In genomic region chr6:27672113-27672799, GRCh38 we compare ENCODE assay signal across 8 cellular contexts.
DNase-seq lines count a peak whose midpoint lies in the region; ATAC-seq, FAIRE-seq and TF ChIP-seq lines count a peak whose summit lies in the region.

No MANE protein-coding gene starts in this region.

- H4K20me1 ChIP-seq in K562 (replicated peaks; ENCODE audit: control insufficient read depth, insufficient read depth, low read length) = no peaks in the 10 kb centered on the region

- no peak for TF ChIP-seq POLR2A in K562 (conservative IDR thresholded peaks at IDR 0.05)

- under 1% methylated on average over 28 of the region's 28 CpGs for WGBS in K562 (ENCODE audit: insufficient coverage, low coverage, missing lambda C conversion rate)
- WGBS in mesodermal cell (ENCODE audit: insufficient coverage in 2 of 2), 2 experiments = 5 to 6% methylated on average over 17 of the region's 28 CpGs

- BruUV-seq in K562 (replicated peaks; lab: Mats Ljungman, UMichigan) = TSS peak; percentile 100

- TF ChIP-seq EP300 in K562 (IDR thresholded peaks at IDR 0.05; ENCODE audit: low read length) = peak; percentile 70

- in situ Hi-C loops in K562 (cut with MboI) = no loop called here

- no peaks in the 10 kb centered on the region for H3K9me3 ChIP-seq in CD4-positive, alpha-beta memory T cell (ENCODE audit: control insufficient read depth in 1 of 2, low read length in 2 of 2)
- H3K9me3 ChIP-seq in K562 (replicated peaks; ENCODE audit: control insufficient read depth, insufficient read depth, low read depth, low read length) (no peaks in the 10 kb centered on the region), mesodermal cell (ENCODE audit: control insufficient read depth, low read length) (no peaks in the 10 kb centered on the region)

- H3K27me3 Mint-ChIP-seq in CD4-positive, alpha-beta memory T cell = peaks cover 63 to 65% of the 10 kb centered on the region in 2 donors

- CTCF ChIA-PET in CD4-positive, alpha-beta memory T cell (lab: Charles Lee; ENCODE audit: partially characterized antibody) = no interaction called here
- CTCF ChIA-PET in K562 (lab: Yijun Ruan, JAX; ENCODE audit: low intra/inter-chr PET ratio) = interaction anchor here (0.6 kb wide), 1 partner anchor 99 kb away, joined by 4 read pairs; no protein-coding TSS in a partner anchor

- peaks cover 50% of the 10 kb centered on the region for H3K27me3 ChIP-seq in CD4-positive, alpha-beta memory T cell (ENCODE audit: insufficient read depth, low read length)
- H3K27me3 ChIP-seq in K562 (ENCODE audit: control insufficient read depth in 2 of 2, insufficient read depth in 2 of 2, low read length in 2 of 2) = no peaks in the 10 kb centered on the region

- peak; percentile 65 for FAIRE-seq in K562 (lab: Jason Lieb, UNC)

- no peak overlapping the region for H3K27ac ChIP-seq in CD4-positive, alpha-beta memory T cell (ENCODE audit: low read depth, low read length)
- H3K27ac ChIP-seq in K562 (ENCODE audit: extremely low read depth, low read depth, low read length) (peak overlapping the region; percentile 82), mesodermal cell (ENCODE audit: low read depth, low read length, severe bottlenecking) (no peak overlapping the region)

- ATAC-seq in GM18861 (IDR thresholded peaks at IDR 0.05; ENCODE audit: unreplicated experiment) (peak; percentile 32), HG03095 (IDR thresholded peaks at IDR 0.05; ENCODE audit: unreplicated experiment) (peak; percentile 67), K562 (peak; percentile 72), GM21360 (IDR thresholded peaks at IDR 0.05; ENCODE audit: unreplicated experiment) (no peak)

- peak in 2 of 5 donors; percentile 29 for DNase-seq in CD4-positive, alpha-beta memory T cell
- DNase-seq in NCI-H748 treated with DMSO at 0.1 percent for 48 hours (lab: John Stamatoyannopoulos, UW) (peak; percentile 97), K562 (ENCODE audit: extremely low read depth in 1 of 4, low spot score in 3 of 4) (peak; percentile 59 to 96 (median 70)), germinal center (ENCODE audit: low spot score) (no peak)

- peak overlapping the region; percentile 36 to 67; a peak in 3 of 4 replicates for H3K9ac ChIP-seq in K562 (ENCODE audit: insufficient read depth in 1 of 2, low read depth in 2 of 2, low read length in 2 of 2)

- H3K36me3 ChIP-seq in CD4-positive, alpha-beta memory T cell (ENCODE audit: insufficient read depth, low read length) = no peaks in the 10 kb centered on the region
- no peaks in the 10 kb centered on the region for H3K36me3 ChIP-seq in K562 (ENCODE audit: control insufficient read depth, insufficient read depth, low read length)
- H3K36me3 ChIP-seq in mesodermal cell (ENCODE audit: control insufficient read depth, insufficient read depth, low read length) = no peaks in the 10 kb centered on the region

- peak overlapping the region; percentile 94 for H3K4me2 ChIP-seq in K562 (ENCODE audit: insufficient read depth, low read length)

- H3K4me3 Mint-ChIP-seq in CD4-positive, alpha-beta memory T cell = peak overlapping the region; percentile 10 to 73 (median 46)

- peak in 1 of 2 experiments; percentile 31; a peak in 2 of 4 replicates for TF ChIP-seq RAD21 in K562 (CRISPR knock-in tag; conservative IDR thresholded peaks at IDR 0.05 in 1 of 2, IDR thresholded peaks at IDR 0.05 in 1 of 2)

- H3K9me3 Mint-ChIP-seq in CD4-positive, alpha-beta memory T cell = peaks cover 5 to 59% (median 41%) of the 10 kb centered on the region in 8 donors

- peak overlapping the region in 4 of 7 donors; percentile 32 to 86 (median 76) for H3K27ac Mint-ChIP-seq in CD4-positive, alpha-beta memory T cell

- H3K4me1 Mint-ChIP-seq in CD4-positive, alpha-beta memory T cell = peaks cover 10 to 41% (median 26%) of the 10 kb centered on the region in 4 donors

- H3K36me3 Mint-ChIP-seq in CD4-positive, alpha-beta memory T cell = peaks cover 4 to 5% of the 10 kb centered on the region in 2 donors

- H3K4me1 ChIP-seq in CD4-positive, alpha-beta memory T cell (ENCODE audit: insufficient read depth, low read length) = peaks cover 14% of the 10 kb centered on the region
- peaks cover 7% of the 10 kb centered on the region in 2 experiments; a peak in 4 of 5 replicates for H3K4me1 ChIP-seq in K562 (replicated peaks in 1 of 2; ENCODE audit: control insufficient read depth in 2 of 2, insufficient read depth in 2 of 2, low read length in 2 of 2)
- no peaks in the 10 kb centered on the region for H3K4me1 ChIP-seq in mesodermal cell (ENCODE audit: control insufficient read depth, insufficient read depth, low read length, poor library complexity, severe bottlenecking)

- POLR2A ChIA-PET in CD4-positive, alpha-beta memory T cell (lab: Charles Lee; ENCODE audit: partially characterized antibody) = interaction anchor here (0.6 to 0.9 kb wide), 2 partner anchors 159 to 219 kb away, joined by 3 read pairs; a partner anchor contains a TSS
- POLR2A ChIA-PET in K562 (lab: Yijun Ruan, JAX) = interaction anchor here (0.5 to 2.1 kb wide), 17 partner anchors 9 to 1071 kb away, joined by 3 to 10 read pairs (median 4); a partner anchor contains a TSS

- peak overlapping the region; percentile 98 for H2AFZ ChIP-seq in K562 (ENCODE audit: low read depth, low read length)

- H3K79me2 ChIP-seq in K562 (ENCODE audit: control insufficient read depth, insufficient read depth, low read length) = no peaks in the 10 kb centered on the region

- TF ChIP-seq CTCF in K562 (IDR thresholded peaks at IDR 0.05 in 2 of 3, conservative IDR thresholded peaks at IDR 0.05 in 1 of 3; ENCODE audit: insufficient read depth in 2 of 3, low read depth in 1 of 3, low read length in 3 of 3) = no peak

- no peaks in the 10 kb centered on the region for H3K9me1 ChIP-seq in K562 (ENCODE audit: control insufficient read depth, insufficient read depth, low read length)

- intact Hi-C loops in CD4-positive, alpha-beta memory T cell (cut with micrococcal nuclease) = loop anchor here (2.0 to 10.0 kb wide), 3 partner anchors 15 to 375 kb away; no protein-coding TSS in a partner anchor
- intact Hi-C loops in K562 (cut with micrococcal nuclease) = loop anchor here (1.0 to 10.0 kb wide), 5 partner anchors 16 to 487 kb away; a partner anchor contains a TSS

- no peak overlapping the region for H3K4me3 ChIP-seq in CD4-positive, alpha-beta memory T cell (ENCODE audit: low read length in 2 of 2)
- H3K4me3 ChIP-seq in K562 = peak overlapping the region; percentile 53
- peak overlapping the region; percentile 26 for H3K4me3 ChIP-seq in mesodermal cell (ENCODE audit: extremely low read depth, insufficient read depth, low read length, poor library complexity, severe bottlenecking)

TF ChIP-seq in K562, 482 proteins besides CTCF, POLR2A, EP300 and RAD21 (continues in another document):
- TF ChIP-seq FOXK2 (conservative IDR thresholded peaks at IDR 0.05 in 1 of 2, IDR thresholded peaks at IDR 0.05 in 1 of 2; ENCODE audit: low read depth in 2 of 2) (peak in 1 of 2 experiments; percentile 86; a peak in 3 of 4 replicates), DDX20 (tag; IDR thresholded peaks at IDR 0.05; ENCODE audit: low read depth) (no peak), KLF1 (tag; IDR thresholded peaks at IDR 0.05) (no peak), POLR3G (IDR thresholded peaks at IDR 0.05; ENCODE audit: extremely low read depth, insufficient read length, insufficient replicate concordance) (peak; percentile 45), ZNF707 (CRISPR knock-in tag; conservative IDR thresholded peaks at IDR 0.05) (no peak), GTF2E2 (tag; IDR thresholded peaks at IDR 0.05) (0 out of 2 replicates have a peak, but pooled peaks have one; percentile 9), ATF3 (IDR thresholded peaks at IDR 0.05) (peak; percentile 55; the same call in 1 of the 2 replicates), ATF3 (CRISPR knock-in tag; conservative IDR thresholded peaks at IDR 0.05) (peak; percentile 48), HDAC2 (IDR thresholded peaks at IDR 0.05) (peak; percentile 85), ZNF445 (CRISPR knock-in tag; IDR thresholded peaks at IDR 0.05; ENCODE audit: low read depth) (0 out of 2 replicates have a peak, but pooled peaks have one; percentile 27), NFIC (IDR thresholded peaks at IDR 0.05) (peak; percentile 67; the same call in 1 of the 2 replicates), ZNF592 (IDR thresholded peaks at IDR 0.05) (peak; percentile 80)

Comparison
In these comparisons a context has a peak if more than half of its experiments do, and no peak if none do; other contexts are left out.
1. H3K4me3 ChIP-seq: peak in K562 (single experiment) and mesodermal cell (single experiment); none in CD4-positive, alpha-beta memory T cell (0 of 2).